Comparison of ENCODE assay signal across 12 cellular contexts in the genomic region with DNA sequence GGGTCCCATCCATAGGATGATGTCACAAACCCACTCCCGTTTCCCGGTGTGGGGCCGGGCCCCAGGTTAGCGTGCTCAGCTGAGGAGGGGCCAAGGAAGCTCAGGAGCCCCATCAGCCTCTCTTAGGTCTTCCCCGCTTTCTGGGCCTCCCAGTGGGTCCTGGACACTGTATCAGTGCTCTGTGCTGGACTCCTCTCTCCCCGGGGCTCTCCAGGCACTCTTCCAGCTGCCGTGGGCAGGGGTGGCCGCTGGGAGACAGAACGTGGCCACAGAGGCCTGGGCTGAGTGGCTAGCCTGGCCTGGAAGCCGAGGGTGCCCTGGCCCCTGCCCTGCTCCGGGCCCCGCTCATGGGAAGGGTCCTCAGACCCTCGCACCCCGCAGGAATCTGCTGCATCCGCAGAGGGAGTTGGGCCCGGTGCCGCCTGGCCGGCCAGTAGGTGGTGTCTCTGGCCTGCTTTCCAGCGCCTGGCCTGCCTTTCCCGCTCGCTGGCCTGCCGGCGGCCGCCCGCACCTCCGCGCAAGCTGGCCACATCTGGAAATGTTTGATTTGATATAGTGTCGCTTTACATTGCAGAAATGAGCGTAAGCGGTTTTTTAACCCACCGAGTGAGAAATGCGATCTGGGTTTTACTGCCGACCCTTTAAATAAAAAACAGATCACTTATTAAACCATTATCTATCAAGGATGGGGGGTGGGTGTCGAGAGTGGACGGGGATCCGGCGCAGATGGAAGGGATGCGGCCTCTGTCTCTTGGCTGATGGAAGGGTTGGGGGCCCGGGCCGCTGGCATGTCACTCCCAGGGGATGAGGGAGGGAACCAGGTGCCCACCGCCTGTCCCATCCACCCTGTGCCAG.
DNase-seq lines count a peak whose midpoint lies in the region; ATAC-seq and TF ChIP-seq lines count a peak whose summit lies in the region.
"Had no signal": no experiment of that assay in that cellular context is flagged by ENCODE, and none has a peak within 500 bp of the region (broad histone marks: within the 10 kb centered on the region; RNA-seq: fewer than 3 reads in every experiment).

No MANE protein-coding gene starts in this region.

- no peaks in the 10 kb centered on the region for H3K27me3 ChIP-seq in mesendoderm (ENCODE audit: insufficient read depth, low read length, poor library complexity)

- H3K27ac Mint-ChIP-seq in WTC11: no peak overlapping the region
- H3K27ac Mint-ChIP-seq: CD8-positive, alpha-beta memory T cell; stimulated activated naive CD8-positive, alpha-beta T cell treated with anti-CD3 and anti-CD28 coated beads, Interleukin-15, amount 100 ng/mL, for 72 hours had no signal

- no peaks in the 10 kb centered on the region for H3K36me3 ChIP-seq in mesendoderm (ENCODE audit: control insufficient read depth, insufficient read depth, low read length)
- H3K36me3 ChIP-seq: gastrocnemius medialis had no signal

- H3K27ac ChIP-seq in mesendoderm (ENCODE audit: low read depth, low read length): no peak overlapping the region
- H3K27ac ChIP-seq: gastrocnemius medialis had no signal

- ATAC-seq in WTC11 (no peak), GM19467 (IDR thresholded peaks at IDR 0.05; ENCODE audit: unreplicated experiment) (no peak)
- ATAC-seq: gastrocnemius medialis; stimulated activated naive CD8-positive, alpha-beta T cell treated with anti-CD3 and anti-CD28 coated beads, Interleukin-15, amount 100 ng/mL, for 72 hours had no signal

- no peak overlapping the region for H3K4me2 ChIP-seq in mesendoderm (ENCODE audit: low read length)

- no peak overlapping the region for H3K56ac ChIP-seq in mesendoderm (ENCODE audit: low read length)

- no peak overlapping the region for H3K18ac ChIP-seq in mesendoderm (ENCODE audit: low read length)

- CTCF ChIA-PET in WTC11 (lab: Charles Lee): interaction anchor here (0.7 kb wide), 1 partner anchor 46 kb away, joined by 3 read pairs; no protein-coding TSS in a partner anchor

- H2BK5ac ChIP-seq in mesendoderm (ENCODE audit: low read length): no peak overlapping the region

- H3K4me3 ChIP-seq in mesendoderm (ENCODE audit: low read length): no peak overlapping the region
- H3K4me3 ChIP-seq: gastrocnemius medialis had no signal

- H3K4me3 Mint-ChIP-seq in WTC11: no peak overlapping the region
- H3K4me3 Mint-ChIP-seq: CD8-positive, alpha-beta memory T cell; stimulated activated naive CD8-positive, alpha-beta T cell treated with anti-CD3 and anti-CD28 coated beads, Interleukin-15, amount 100 ng/mL, for 72 hours had no signal

- no peaks in the 10 kb centered on the region for H3K4me1 ChIP-seq in mesendoderm (ENCODE audit: control insufficient read depth, low read depth, low read length)
- H3K4me1 ChIP-seq: gastrocnemius medialis had no signal

- no peak overlapping the region for H3K4ac ChIP-seq in mesendoderm (ENCODE audit: low read depth, low read length)

- no peak overlapping the region for H3K23ac ChIP-seq in mesendoderm (ENCODE audit: low read length)

- H4K8ac ChIP-seq in mesendoderm (ENCODE audit: low read depth, low read length): no peak overlapping the region

- no peak for TF ChIP-seq CTCF in WTC11 (IDR thresholded peaks at IDR 0.05)

- no peak overlapping the region for H2BK15ac ChIP-seq in mesendoderm (replicated peaks; ENCODE audit: low read depth)

- H3K27me3 Mint-ChIP-seq in WTC11 (ENCODE audit: low read depth): no peaks in the 10 kb centered on the region; the same call in 1 of the 2 replicates
- H3K27me3 Mint-ChIP-seq: stimulated activated naive CD8-positive, alpha-beta T cell treated with anti-CD3 and anti-CD28 coated beads, Interleukin-15, amount 100 ng/mL, for 72 hours had no signal

- POLR2A ChIA-PET in WTC11 (lab: Charles Lee): no interaction called here

- no peaks in the 10 kb centered on the region for H3K4me1 Mint-ChIP-seq in WTC11
- H3K4me1 Mint-ChIP-seq: CD8-positive, alpha-beta memory T cell; stimulated activated naive CD8-positive, alpha-beta T cell treated with anti-CD3 and anti-CD28 coated beads, Interleukin-15, amount 100 ng/mL, for 72 hours had no signal

- H3K79me2 ChIP-seq in mesendoderm (ENCODE audit: control insufficient read depth, insufficient read depth, low read length): no peaks in the 10 kb centered on the region

- no CpG with 5 or more reads among the region's 41 CpGs for WGBS in mesendoderm (ENCODE audit: extremely low coverage, insufficient coverage, low lambda C conversion rate)

- no peak overlapping the region for H3K9ac ChIP-seq in mesendoderm (ENCODE audit: low read length)

- no peak overlapping the region for H2BK120ac ChIP-seq in mesendoderm (ENCODE audit: low read depth, low read length)

- H4K5ac ChIP-seq in mesendoderm (ENCODE audit: low read length): no peak overlapping the region

- H3K9me3 Mint-ChIP-seq in WTC11: peaks cover 14% of the 10 kb centered on the region

- no peak overlapping the region for H2AK5ac ChIP-seq in mesendoderm (ENCODE audit: low read length)

- H3K36me3 Mint-ChIP-seq in WTC11: peaks cover 27% of the 10 kb centered on the region
- H3K36me3 Mint-ChIP-seq: CD8-positive, alpha-beta memory T cell had no signal

- DNase-seq in Daoy (ENCODE audit: low read depth) (peak; percentile 45), WTC11 (ENCODE audit: low spot score) (peak; percentile 45), inferior parietal cortex (ENCODE audit: extremely low spot score) (peak; percentile 20), putamen (ENCODE audit: low spot score) (peak; percentile 7), mesendoderm (no peak)
- no peak for DNase-seq in NK-92 treated with Interleukin-12 subunit alpha and Interleukin-12 subunit beta, amount 100 ng/mL, for 24 hours (lab: John Stamatoyannopoulos, UW)
- no peak for DNase-seq in activated CD4-positive, alpha-beta T cell treated with anti-CD3 and anti-CD28 coated beads, Interleukin-2, amount 50 U/mL, for 48 hours
- DNase-seq: CD8-positive, alpha-beta memory T cell; gastrocnemius medialis; NCI-H1105; stimulated activated naive CD8-positive, alpha-beta T cell treated with anti-CD3 and anti-CD28 coated beads, Interleukin-15, amount 100 ng/mL, for 72 hours had no signal

- no peaks in the 10 kb centered on the region for H3K79me1 ChIP-seq in mesendoderm (ENCODE audit: low read length)

TF ChIP-seq in WTC11, 78 proteins besides CTCF, POLR2A, EP300 and RAD21 (continues in another document):
- TF ChIP-seq ZNF232 (CRISPR knock-in tag; IDR thresholded peaks at IDR 0.05): no peak
- TF ChIP-seq ATF1 (CRISPR knock-in tag; IDR thresholded peaks at IDR 0.05): no peak
- TF ChIP-seq, protein P1, sequence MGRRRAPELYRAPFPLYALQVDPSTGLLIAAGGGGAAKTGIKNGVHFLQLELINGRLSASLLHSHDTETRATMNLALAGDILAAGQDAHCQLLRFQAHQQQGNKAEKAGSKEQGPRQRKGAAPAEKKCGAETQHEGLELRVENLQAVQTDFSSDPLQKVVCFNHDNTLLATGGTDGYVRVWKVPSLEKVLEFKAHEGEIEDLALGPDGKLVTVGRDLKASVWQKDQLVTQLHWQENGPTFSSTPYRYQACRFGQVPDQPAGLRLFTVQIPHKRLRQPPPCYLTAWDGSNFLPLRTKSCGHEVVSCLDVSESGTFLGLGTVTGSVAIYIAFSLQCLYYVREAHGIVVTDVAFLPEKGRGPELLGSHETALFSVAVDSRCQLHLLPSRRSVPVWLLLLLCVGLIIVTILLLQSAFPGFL (CRISPR knock-in tag; IDR thresholded peaks at IDR 0.05; ENCODE audit: borderline replicate concordance): no peak
- no peak for TF ChIP-seq NFATC4 (CRISPR knock-in tag; IDR thresholded peaks at IDR 0.05)
- TF ChIP-seq, protein P2, sequence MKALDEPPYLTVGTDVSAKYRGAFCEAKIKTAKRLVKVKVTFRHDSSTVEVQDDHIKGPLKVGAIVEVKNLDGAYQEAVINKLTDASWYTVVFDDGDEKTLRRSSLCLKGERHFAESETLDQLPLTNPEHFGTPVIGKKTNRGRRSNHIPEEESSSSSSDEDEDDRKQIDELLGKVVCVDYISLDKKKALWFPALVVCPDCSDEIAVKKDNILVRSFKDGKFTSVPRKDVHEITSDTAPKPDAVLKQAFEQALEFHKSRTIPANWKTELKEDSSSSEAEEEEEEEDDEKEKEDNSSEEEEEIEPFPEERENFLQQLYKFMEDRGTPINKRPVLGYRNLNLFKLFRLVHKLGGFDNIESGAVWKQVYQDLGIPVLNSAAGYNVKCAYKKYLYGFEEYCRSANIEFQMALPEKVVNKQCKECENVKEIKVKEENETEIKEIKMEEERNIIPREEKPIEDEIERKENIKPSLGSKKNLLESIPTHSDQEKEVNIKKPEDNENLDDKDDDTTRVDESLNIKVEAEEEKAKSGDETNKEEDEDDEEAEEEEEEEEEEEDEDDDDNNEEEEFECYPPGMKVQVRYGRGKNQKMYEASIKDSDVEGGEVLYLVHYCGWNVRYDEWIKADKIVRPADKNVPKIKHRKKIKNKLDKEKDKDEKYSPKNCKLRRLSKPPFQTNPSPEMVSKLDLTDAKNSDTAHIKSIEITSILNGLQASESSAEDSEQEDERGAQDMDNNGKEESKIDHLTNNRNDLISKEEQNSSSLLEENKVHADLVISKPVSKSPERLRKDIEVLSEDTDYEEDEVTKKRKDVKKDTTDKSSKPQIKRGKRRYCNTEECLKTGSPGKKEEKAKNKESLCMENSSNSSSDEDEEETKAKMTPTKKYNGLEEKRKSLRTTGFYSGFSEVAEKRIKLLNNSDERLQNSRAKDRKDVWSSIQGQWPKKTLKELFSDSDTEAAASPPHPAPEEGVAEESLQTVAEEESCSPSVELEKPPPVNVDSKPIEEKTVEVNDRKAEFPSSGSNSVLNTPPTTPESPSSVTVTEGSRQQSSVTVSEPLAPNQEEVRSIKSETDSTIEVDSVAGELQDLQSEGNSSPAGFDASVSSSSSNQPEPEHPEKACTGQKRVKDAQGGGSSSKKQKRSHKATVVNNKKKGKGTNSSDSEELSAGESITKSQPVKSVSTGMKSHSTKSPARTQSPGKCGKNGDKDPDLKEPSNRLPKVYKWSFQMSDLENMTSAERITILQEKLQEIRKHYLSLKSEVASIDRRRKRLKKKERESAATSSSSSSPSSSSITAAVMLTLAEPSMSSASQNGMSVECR (CRISPR knock-in tag; IDR thresholded peaks at IDR 0.05; ENCODE audit: borderline replicate concordance): no peak
- TF ChIP-seq, protein P3, sequence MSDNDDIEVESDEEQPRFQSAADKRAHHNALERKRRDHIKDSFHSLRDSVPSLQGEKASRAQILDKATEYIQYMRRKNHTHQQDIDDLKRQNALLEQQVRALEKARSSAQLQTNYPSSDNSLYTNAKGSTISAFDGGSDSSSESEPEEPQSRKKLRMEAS (CRISPR knock-in tag; IDR thresholded peaks at IDR 0.05): no peak
- TF ChIP-seq ZNF416 (CRISPR knock-in tag; IDR thresholded peaks at IDR 0.05): no peak

Comparison
In these comparisons a context has a peak if more than half of its experiments do, and no peak if none do; other contexts are left out.
1. DNase-seq: peak in Daoy (single experiment), WTC11 (single experiment), inferior parietal cortex (single experiment) and putamen (single experiment); none in mesendoderm (single experiment), NK-92 treated with Interleukin-12 subunit alpha and Interleukin-12 subunit beta, amount 100 ng/mL, for 24 hours (single experiment) and activated CD4-positive, alpha-beta T cell treated with anti-CD3 and anti-CD28 coated beads, Interleukin-2, amount 50 U/mL, for 48 hours (0 of 2).